10 cellular contexts compared by ENCODE assay signal in the genomic region with DNA sequence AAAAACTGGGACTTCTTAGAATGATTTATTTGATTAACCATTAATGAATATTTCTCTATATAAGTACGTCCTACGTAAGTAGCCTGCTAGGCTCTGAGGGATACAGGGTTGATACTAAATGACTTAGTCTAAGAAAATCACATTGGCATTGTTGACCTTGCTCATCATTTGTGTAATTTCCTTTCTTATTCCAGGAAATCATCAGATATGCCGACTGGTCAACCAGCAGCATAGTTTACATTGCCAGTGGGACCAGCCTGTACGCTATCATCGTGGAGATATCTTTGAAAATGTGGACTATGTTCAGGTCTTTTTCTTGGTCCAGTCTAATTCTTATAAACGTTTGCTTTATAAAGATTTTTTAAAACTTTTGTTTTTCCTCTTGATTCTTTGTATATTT.
"Had no signal": no experiment of that assay in that cellular context is flagged by ENCODE, and none has a peak within 500 bp of the region (broad histone marks: within the 10 kb centered on the region; RNA-seq: fewer than 3 reads in every experiment).

No MANE protein-coding gene starts in this region.

- H3K4me3 Mint-ChIP-seq: HFFc6, IgD-negative memory B cell had no signal

- ATAC-seq: HCT116 had no signal

- H3K4me1 ChIP-seq: HAP-1 had no signal

- H3K4me3 ChIP-seq: GM23248, HAP-1 had no signal

- H3K27ac Mint-ChIP-seq: HFFc6, IgD-negative memory B cell had no signal

- H3K4me1 Mint-ChIP-seq: IgD-negative memory B cell had no signal

- H3K9ac ChIP-seq: GM23248, KMS-11 had no signal

- FAIRE-seq: HTR-8/SVneo had no signal

- H2AFZ ChIP-seq: GM23248 had no signal

- H3K9me3 Mint-ChIP-seq: HFFc6, IgD-negative memory B cell had no signal

- H3K27ac ChIP-seq: GM23248, KMS-11 had no signal

- H3K4me2 ChIP-seq: KMS-11 had no signal

- DNase-seq: GM23248, GOT3, H7, HFFc6, KBM-7 had no signal

- H3K27me3 Mint-ChIP-seq: IgD-negative memory B cell had no signal

- H3K9me3 ChIP-seq: HAP-1 had no signal
